ENCODE assay signal across 9 cellular contexts in the genomic region with DNA sequence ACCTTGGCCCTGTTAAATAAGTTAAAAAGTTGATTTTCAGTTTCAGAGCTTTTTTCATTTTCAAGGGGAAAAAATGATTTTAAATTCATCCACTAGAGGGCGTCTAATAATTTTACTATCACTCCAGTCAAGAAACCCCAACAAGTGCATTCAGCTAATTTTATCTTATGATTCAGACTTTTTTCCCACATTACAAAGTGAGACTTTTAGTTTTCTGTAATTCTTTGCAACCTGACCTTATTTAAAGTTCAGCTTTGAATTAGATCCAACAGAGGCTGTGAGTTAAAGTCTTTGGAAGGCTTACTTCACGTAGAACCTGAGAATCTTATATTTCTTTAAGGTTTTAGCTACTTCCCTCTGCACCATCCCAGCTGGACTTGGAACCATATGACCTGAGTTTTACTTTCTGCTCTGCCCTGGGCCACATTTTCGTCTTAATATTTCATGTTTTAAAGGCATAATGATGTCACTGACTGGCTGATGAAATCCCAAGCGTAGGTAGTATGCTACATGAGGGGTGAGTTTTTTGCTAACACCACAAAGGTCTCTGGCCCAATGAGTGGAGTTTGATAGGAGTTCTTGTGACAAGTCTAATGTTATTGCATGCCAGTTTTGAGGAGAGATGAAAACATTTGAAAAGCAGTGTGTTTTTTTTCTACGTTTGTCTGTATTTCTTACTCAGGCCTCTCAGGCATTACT. TPM values are rescaled to one million over a fixed set of nuclear protein-coding genes. Genes with fewer than 3 reads are reported as not detected.
A peak's percentile ranks its signal among the peaks of the same experiment; 100 is the strongest.
DNase-seq lines count a peak whose midpoint lies in the region; ATAC-seq and TF ChIP-seq lines count a peak whose summit lies in the region.
"Had no signal": no experiment of that assay in that cellular context is flagged by ENCODE, and none has a peak within 500 bp of the region (broad histone marks: within the 10 kb centered on the region; RNA-seq: fewer than 3 reads in every experiment).

No MANE protein-coding gene starts in this region.

- peak; percentile 38 for TF ChIP-seq CTCF in cardiac fibroblast (IDR thresholded peaks at IDR 0.05; ENCODE audit: low read depth, low read length)

- peak; percentile 65 for ATAC-seq in GM21360 (IDR thresholded peaks at IDR 0.05; ENCODE audit: unreplicated experiment)

- H3K4me3 ChIP-seq in cardiac fibroblast (replicated peaks in 1 of 2; ENCODE audit: low read depth in 2 of 2, low read length in 2 of 2): no peak overlapping the region

- DNase-seq in NCI-H1092 treated with DMSO at 0.1 percent for 48 hours (lab: John Stamatoyannopoulos, UW): peak; percentile 11
- DNase-seq in NCI-H1092 (lab: John Stamatoyannopoulos, UW): no peak
- DNase-seq in NCI-H146 treated with DMSO at 0.1 percent for 48 hours (lab: John Stamatoyannopoulos, UW; ENCODE audit: unreplicated experiment): peak; percentile 73
- DNase-seq in cardiac fibroblast (ENCODE audit: low read depth in 2 of 2): peak; percentile 60 to 68
- peak; percentile 66 for DNase-seq in myocyte (ENCODE audit: low read depth)
- no peak for DNase-seq in T-helper 9 cell
- no peak for DNase-seq in GDM1 (lab: John Stamatoyannopoulos, UW)

RNA-seq across cellular contexts. Expression of a gene that starts 7.2 kb away (rescaled TPM):
- not detected in 2 replicates for total RNA-seq in myocyte
- polyA plus RNA-seq in myocyte (2012): 0.13 TPM
- total RNA-seq: CD8-positive, alpha-beta memory T cell had no signal
- polyA plus RNA-seq: CD8-positive, alpha-beta memory T cell had no signal

RNA-seq across cellular contexts. Expression of a gene that starts 46.0 kb away (rescaled TPM):
- total RNA-seq in myocyte: 80.1 and 140 TPM in 2 replicates
- polyA plus RNA-seq in myocyte (2012): 15.9 TPM

Comparison
In these comparisons a context has a peak if more than half of its experiments do, and no peak if none do; other contexts are left out.
1. DNase-seq: peak in NCI-H1092 treated with DMSO at 0.1 percent for 48 hours (single experiment), NCI-H146 treated with DMSO at 0.1 percent for 48 hours (single experiment), cardiac fibroblast (2 of 2) and myocyte (single experiment); none in NCI-H1092 (single experiment), T-helper 9 cell (single experiment) and GDM1 (single experiment).